17 cellular contexts compared by ENCODE assay signal in the genomic region with DNA sequence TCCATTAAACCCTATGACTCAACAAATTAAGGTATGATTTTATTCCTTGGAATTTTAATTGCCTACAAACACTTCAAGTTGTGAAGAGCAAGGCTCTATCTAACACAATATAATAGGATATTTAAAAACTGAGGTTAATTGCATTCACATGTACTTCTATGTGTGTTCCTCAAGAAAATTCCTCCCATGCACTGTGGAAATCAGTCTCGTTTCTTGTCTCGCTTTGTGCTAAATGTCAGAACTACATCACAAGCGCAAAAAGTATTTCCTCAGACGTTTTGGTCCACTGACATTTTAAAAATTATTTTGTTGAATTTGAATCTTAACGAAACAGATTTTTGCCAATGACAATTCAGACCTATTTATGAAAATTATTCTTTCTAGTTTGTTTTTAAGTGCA.
DNase-seq lines count a peak whose midpoint lies in the region; ATAC-seq, FAIRE-seq and TF ChIP-seq lines count a peak whose summit lies in the region.
"Had no signal": no experiment of that assay in that cellular context is flagged by ENCODE, and none has a peak within 500 bp of the region (broad histone marks: within the 10 kb centered on the region; RNA-seq: fewer than 3 reads in every experiment).

No MANE protein-coding gene starts in this region.

- no peak overlapping the region for H3K4me3 Mint-ChIP-seq in activated CD4-positive, alpha-beta T cell treated with anti-CD3 and anti-CD28 coated beads for 36 hours
- H3K4me3 Mint-ChIP-seq in activated T-helper 1 cell treated with anti-CD3 and anti-CD28 coated beads, Interleukin-12 subunit alpha, Interleukin-12 subunit beta, Interleukin-2, Interleukin-4 antibody, amounts not matched to agents 30 ng/mL and 10 ng/mL and 1 ng/mL, durations not matched to agents 14 hours and 24 hours and 36 hours = no peak overlapping the region

- peak overlapping the region; percentile 37; the same call in 1 of the 2 replicates for H3K4me3 ChIP-seq in SJCRH30
- peak overlapping the region; percentile 65 for H3K4me3 ChIP-seq in neural cell (ENCODE audit: low read length)
- peak overlapping the region in 1 of 2 donors; percentile 51 for H3K4me3 ChIP-seq in neuronal stem cell (ENCODE audit: low read length in 2 of 2)
- H3K4me3 ChIP-seq: A549 had no signal

- TF ChIP-seq EP300 in neural cell (conservative IDR thresholded peaks at IDR 0.05; ENCODE audit: poor library complexity, severe bottlenecking) = no peak

- H3K9ac ChIP-seq in neural cell (ENCODE audit: low read length) (peak overlapping the region; percentile 70), neuronal stem cell (ENCODE audit: low read depth, low read length, poor library complexity) (no peak overlapping the region)

- CTCF ChIA-PET in activated CD4-positive, alpha-beta T cell treated with anti-CD3 and anti-CD28 coated beads for 36 hours (lab: Charles Lee) = no interaction called here

- H3K36me3 Mint-ChIP-seq in activated CD4-positive, alpha-beta T cell treated with anti-CD3 and anti-CD28 coated beads for 36 hours (ENCODE audit: low read depth) = no peaks in the 10 kb centered on the region
- H3K36me3 Mint-ChIP-seq in activated T-helper 1 cell treated with anti-CD3 and anti-CD28 coated beads, Interleukin-12 subunit alpha, Interleukin-12 subunit beta, Interleukin-2, Interleukin-4 antibody, amounts not matched to agents 30 ng/mL and 10 ng/mL and 1 ng/mL, durations not matched to agents 14 hours and 24 hours and 36 hours (ENCODE audit: low read depth) = no peaks in the 10 kb centered on the region

- H3K18ac ChIP-seq in neuronal stem cell (ENCODE audit: low read length) = no peak overlapping the region

- H3K4me1 ChIP-seq in SJCRH30 (peaks cover 15% of the 10 kb centered on the region), neuronal stem cell (ENCODE audit: control insufficient read depth in 2 of 2, insufficient read depth in 1 of 2, low read depth in 1 of 2, low read length in 2 of 2) (peaks cover 6 to 13% of the 10 kb centered on the region in 2 donors)
- H3K4me1 ChIP-seq: A549, Caco-2 had no signal

- H2BK5ac ChIP-seq in neuronal stem cell (ENCODE audit: low read length) = no peak overlapping the region

- no peak overlapping the region for H4K91ac ChIP-seq in neuronal stem cell (ENCODE audit: low read depth, low read length, poor library complexity)

- TF ChIP-seq RAD21 in neural cell (conservative IDR thresholded peaks at IDR 0.05) = no peak

- H3K79me1 ChIP-seq in neuronal stem cell (ENCODE audit: low read depth, low read length) = no peaks in the 10 kb centered on the region

- no peak overlapping the region for H4K8ac ChIP-seq in neuronal stem cell (ENCODE audit: low read depth, low read length)

- H2BK12ac ChIP-seq in neuronal stem cell (ENCODE audit: low read length) = no peak overlapping the region

- FAIRE-seq in D721Med (lab: Jason Lieb, UNC) = peak; percentile 58
- FAIRE-seq: A549, GM18507 had no signal

- H3K4me1 Mint-ChIP-seq in activated CD4-positive, alpha-beta T cell treated with anti-CD3 and anti-CD28 coated beads for 36 hours = no peaks in the 10 kb centered on the region
- H3K4me1 Mint-ChIP-seq in activated T-helper 1 cell treated with anti-CD3 and anti-CD28 coated beads, Interleukin-12 subunit alpha, Interleukin-12 subunit beta, Interleukin-2, Interleukin-4 antibody, amounts not matched to agents 30 ng/mL and 10 ng/mL and 1 ng/mL, durations not matched to agents 14 hours and 24 hours and 36 hours (ENCODE audit: low read depth) = no peaks in the 10 kb centered on the region

- H3K79me2 ChIP-seq in neural cell (replicated peaks; ENCODE audit: insufficient read depth, low read length) = peaks cover 89% of the 10 kb centered on the region

- H3K27me3 Mint-ChIP-seq in activated CD4-positive, alpha-beta T cell treated with anti-CD3 and anti-CD28 coated beads for 36 hours = peaks cover 1% of the 10 kb centered on the region
- H3K27me3 Mint-ChIP-seq in activated T-helper 1 cell treated with anti-CD3 and anti-CD28 coated beads, Interleukin-12 subunit alpha, Interleukin-12 subunit beta, Interleukin-2, Interleukin-4 antibody, amounts not matched to agents 30 ng/mL and 10 ng/mL and 1 ng/mL, durations not matched to agents 14 hours and 24 hours and 36 hours (ENCODE audit: insufficient read depth) = no peaks in the 10 kb centered on the region

- H2AK5ac ChIP-seq in neuronal stem cell (ENCODE audit: low read depth, low read length) = no peak overlapping the region

- H3K27me3 ChIP-seq in SJCRH30 = no peaks in the 10 kb centered on the region
- no peaks in the 10 kb centered on the region for H3K27me3 ChIP-seq in neural cell (ENCODE audit: insufficient read depth, low read depth, low read length)
- no peaks in the 10 kb centered on the region for H3K27me3 ChIP-seq in neuronal stem cell (ENCODE audit: control insufficient read depth in 3 of 3, insufficient read depth in 3 of 3, low read depth in 1 of 3, low read length in 3 of 3)

- ATAC-seq in activated CD4-positive, alpha-beta T cell treated with anti-CD3 and anti-CD28 coated beads for 36 hours = no peak
- ATAC-seq: A549 had no signal

- intact Hi-C loops in activated CD4-positive, alpha-beta T cell treated with anti-CD3 and anti-CD28 coated beads for 36 hours (cut with DNase I, micrococcal nuclease) = no loop called here
- intact Hi-C loops in activated T-helper 1 cell treated with anti-CD3 and anti-CD28 coated beads, Interleukin-12 subunit alpha, Interleukin-12 subunit beta, Interleukin-2, Interleukin-4 antibody, amounts not matched to agents 30 ng/mL and 10 ng/mL and 1 ng/mL, durations not matched to agents 14 hours and 24 hours and 36 hours (cut with micrococcal nuclease) = no loop called here

- H3K27ac ChIP-seq in SJCRH30 (peak overlapping the region; percentile 88), neural cell (ENCODE audit: low read length) (peak overlapping the region; percentile 86), neuronal stem cell (replicated peaks; ENCODE audit: low read length) (no peak overlapping the region)
- H3K27ac ChIP-seq: A549 had no signal

- H3K27ac Mint-ChIP-seq in activated CD4-positive, alpha-beta T cell treated with anti-CD3 and anti-CD28 coated beads for 36 hours = no peak overlapping the region
- H3K27ac Mint-ChIP-seq in activated T-helper 1 cell treated with anti-CD3 and anti-CD28 coated beads, Interleukin-12 subunit alpha, Interleukin-12 subunit beta, Interleukin-2, Interleukin-4 antibody, amounts not matched to agents 30 ng/mL and 10 ng/mL and 1 ng/mL, durations not matched to agents 14 hours and 24 hours and 36 hours = no peak overlapping the region

- H3K4me2 ChIP-seq in neural cell (ENCODE audit: low read length) = peak overlapping the region; percentile 92
- H3K4me2 ChIP-seq in neuronal stem cell (ENCODE audit: insufficient read depth, low read length, poor library complexity, severe bottlenecking) = no peak overlapping the region
- H3K4me2 ChIP-seq: A549 had no signal

- H3K9me3 ChIP-seq in SJCRH30 (replicated peaks) = no peaks in the 10 kb centered on the region
- no peaks in the 10 kb centered on the region for H3K9me3 ChIP-seq in neural cell (ENCODE audit: low read length)
- H3K9me3 ChIP-seq in neuronal stem cell (replicated peaks in 1 of 2; ENCODE audit: control insufficient read depth in 2 of 2, insufficient read depth in 1 of 2, low read depth in 1 of 2, low read length in 2 of 2) = peaks cover 0 to 4% of the 10 kb centered on the region in 2 donors
- H3K9me3 ChIP-seq: A549, Caco-2 had no signal

- H2BK15ac ChIP-seq in neuronal stem cell (ENCODE audit: low read length) = no peak overlapping the region

- no peak overlapping the region for H3K14ac ChIP-seq in neuronal stem cell (ENCODE audit: low read length)

- no peak overlapping the region for H2BK120ac ChIP-seq in neuronal stem cell (ENCODE audit: low read depth, low read length)

- H3K9me2 ChIP-seq in neural cell (ENCODE audit: insufficient read depth, low read length) = no peaks in the 10 kb centered on the region

- no peak overlapping the region for H2AFZ ChIP-seq in neural cell (ENCODE audit: low read depth, low read length)
- H2AFZ ChIP-seq in neuronal stem cell (ENCODE audit: low read length) = no peak overlapping the region

- no peak for DNase-seq in D721Med (ENCODE audit: insufficient read length, low spot score)
- DNase-seq in SJCRH30 = no peak
- DNase-seq in cerebellar cortex (ENCODE audit: low spot score) = peak; percentile 65
- DNase-seq in activated CD4-positive, alpha-beta T cell treated with anti-CD3 and anti-CD28 coated beads for 36 hours = no peak
- no peak for DNase-seq in neuronal stem cell (ENCODE audit: low spot score)
- no peak for DNase-seq in activated T-helper 1 cell treated with anti-CD3 and anti-CD28 coated beads, Interleukin-12 subunit alpha, Interleukin-12 subunit beta, Interleukin-2, Interleukin-4 antibody, amounts not matched to agents 30 ng/mL and 10 ng/mL and 1 ng/mL, durations not matched to agents 14 hours and 24 hours and 36 hours (ENCODE audit: low spot score)
- no peak for DNase-seq in NCI-H82 treated with DMSO at 0.1 percent for 48 hours (lab: John Stamatoyannopoulos, UW; ENCODE audit: unreplicated experiment)
- DNase-seq: Caco-2, DMS53, HCEC 1CT, MM.1S, NCI-H1930, NCI-H226, NCI-H69 had no signal

- TF ChIP-seq CTCF in D721Med (IDR thresholded peaks at IDR 0.05; ENCODE audit: insufficient read depth, missing control alignments) (no peak), neural cell (IDR thresholded peaks at IDR 0.05; ENCODE audit: poor library complexity, severe bottlenecking) (no peak)

- peaks cover 4% of the 10 kb centered on the region for H4K20me1 ChIP-seq in neural cell (ENCODE audit: insufficient read depth)

- WGBS in neuronal stem cell (ENCODE audit: extremely low coverage in 2 of 2, insufficient read length in 2 of 2, insufficient replicate concordance in 1 of 2), 2 donors = no CpG with 5 or more reads among the region's 5 CpGs

- POLR2A ChIA-PET in activated CD4-positive, alpha-beta T cell treated with anti-CD3 and anti-CD28 coated beads for 36 hours (lab: Charles Lee) = no interaction called here

- H3K9me3 Mint-ChIP-seq in activated CD4-positive, alpha-beta T cell treated with anti-CD3 and anti-CD28 coated beads for 36 hours (ENCODE audit: low read depth) = no peaks in the 10 kb centered on the region
- H3K9me3 Mint-ChIP-seq in activated T-helper 1 cell treated with anti-CD3 and anti-CD28 coated beads, Interleukin-12 subunit alpha, Interleukin-12 subunit beta, Interleukin-2, Interleukin-4 antibody, amounts not matched to agents 30 ng/mL and 10 ng/mL and 1 ng/mL, durations not matched to agents 14 hours and 24 hours and 36 hours = no peaks in the 10 kb centered on the region

- H3K36me3 ChIP-seq in SJCRH30 (0 out of 2 replicates have a peak, but pooled peaks cover under 1% of the 10 kb centered on the region), neural cell (ENCODE audit: insufficient read depth, low read length) (peaks cover 3% of the 10 kb centered on the region), neuronal stem cell (replicated peaks in 1 of 2; ENCODE audit: control insufficient read depth in 2 of 2, insufficient read depth in 2 of 2, low read length in 2 of 2) (peaks cover 0 to 24% of the 10 kb centered on the region in 2 donors)

- H3F3A ChIP-seq in neural cell (ENCODE audit: insufficient read depth, low read length, poor library complexity, severe bottlenecking) = peaks cover 10% of the 10 kb centered on the region

- H3K4ac ChIP-seq in neuronal stem cell (ENCODE audit: low read length) = no peak overlapping the region

- H3K23ac ChIP-seq in neuronal stem cell (ENCODE audit: low read depth, low read length, poor library complexity) = no peak overlapping the region
